ENCODE assay signal across 8 cellular contexts in genomic region chr17:7307686-7308624, GRCh38. TPM values are rescaled to one million over a fixed set of nuclear protein-coding genes. Genes with fewer than 3 reads are reported as not detected.
DNase-seq lines count a peak whose midpoint lies in the region; TF ChIP-seq lines count a peak whose summit lies in the region.

No MANE protein-coding gene starts in this region.

- peaks cover 37% of the 10 kb centered on the region for H3K4me1 Mint-ChIP-seq in activated CD4-positive, alpha-beta memory T cell treated with anti-CD3 and anti-CD28 coated beads for 36 hours (ENCODE audit: low read depth)
- H3K4me1 Mint-ChIP-seq in endothelial cell (ENCODE audit: unreplicated experiment): peaks cover 34% of the 10 kb centered on the region

- DNase-seq in Jurkat, Clone E6-1 (ENCODE audit: low read depth, low spot score): no peak
- DNase-seq in activated CD4-positive, alpha-beta memory T cell treated with anti-CD3 and anti-CD28 coated beads for 36 hours: peak; percentile 66
- DNase-seq in endothelial cell (ENCODE audit: low spot score): peak; percentile 58
- DNase-seq in midbrain (lab: John Stamatoyannopoulos, UW): peak; percentile 51
- peak in 24 of 49 donors; percentile 27 to 76 (median 52) for DNase-seq in substantia nigra (lab: John Stamatoyannopoulos, UW)
- no peak for DNase-seq in NCI-H1417 treated with DMSO at 0.1 percent for 48 hours (lab: John Stamatoyannopoulos, UW)
- no peak for DNase-seq in NCI-H345 treated with DMSO at 0.1 percent for 48 hours (lab: John Stamatoyannopoulos, UW; ENCODE audit: unreplicated experiment)

- peak; percentile 13 for TF ChIP-seq CTCF in GM12873 (IDR thresholded peaks at IDR 0.05; ENCODE audit: insufficient read depth, low read depth, low read length, missing control alignments)
- TF ChIP-seq CTCF in endothelial cell (IDR thresholded peaks at IDR 0.05; ENCODE audit: unreplicated experiment): no peak

- peaks cover 50% of the 10 kb centered on the region for H3K36me3 Mint-ChIP-seq in activated CD4-positive, alpha-beta memory T cell treated with anti-CD3 and anti-CD28 coated beads for 36 hours
- peaks cover 34% of the 10 kb centered on the region for H3K36me3 Mint-ChIP-seq in endothelial cell (ENCODE audit: low read depth, unreplicated experiment)

- peak overlapping the region; percentile 97 for H3K27ac ChIP-seq in substantia nigra (ENCODE audit: low read depth, low read length, poor library complexity, severe bottlenecking)

- POLR2A ChIA-PET in activated CD4-positive, alpha-beta memory T cell treated with anti-CD3 and anti-CD28 coated beads for 36 hours (lab: Charles Lee): interaction anchor here (0.7 to 2.4 kb wide), 8 partner anchors 13 to 379 kb away, joined by 3 to 13 read pairs (median 4); partner anchors contain the start of genes CTDNEP1, ELP5, NEURL4 and POLR2A

- H3K9me3 Mint-ChIP-seq in activated CD4-positive, alpha-beta memory T cell treated with anti-CD3 and anti-CD28 coated beads for 36 hours: no peaks in the 10 kb centered on the region
- no peaks in the 10 kb centered on the region for H3K9me3 Mint-ChIP-seq in endothelial cell (ENCODE audit: unreplicated experiment)

- peak overlapping the region; percentile 81 for H3K4me3 ChIP-seq in Jurkat, Clone E6-1 (ENCODE audit: low read length)

- CTCF ChIA-PET in activated CD4-positive, alpha-beta memory T cell treated with anti-CD3 and anti-CD28 coated beads for 36 hours (lab: Charles Lee): interaction anchor here (0.8 to 1.2 kb wide), 3 partner anchors 12 to 253 kb away, joined by 3 to 4 read pairs (median 3); partner anchors contain the start of gene SENP3

- H3K27ac Mint-ChIP-seq in activated CD4-positive, alpha-beta memory T cell treated with anti-CD3 and anti-CD28 coated beads for 36 hours: peak overlapping the region; percentile 97
- H3K27ac Mint-ChIP-seq in endothelial cell (ENCODE audit: unreplicated experiment): peak overlapping the region; percentile 92

- peaks cover 2% of the 10 kb centered on the region for H3K27me3 Mint-ChIP-seq in activated CD4-positive, alpha-beta memory T cell treated with anti-CD3 and anti-CD28 coated beads for 36 hours
- peaks cover 22% of the 10 kb centered on the region for H3K27me3 Mint-ChIP-seq in endothelial cell (ENCODE audit: unreplicated experiment)

- intact Hi-C loops in activated CD4-positive, alpha-beta memory T cell treated with anti-CD3 and anti-CD28 coated beads for 36 hours (cut with micrococcal nuclease): loop anchor here (1.0 to 5.0 kb wide), 10 partner anchors 21 to 534 kb away; partner anchors contain the start of genes ELP5, NEURL4, PHF23 and POLR2A

- H3K4me3 Mint-ChIP-seq in activated CD4-positive, alpha-beta memory T cell treated with anti-CD3 and anti-CD28 coated beads for 36 hours: peak overlapping the region; percentile 85
- peak overlapping the region; percentile 96 for H3K4me3 Mint-ChIP-seq in endothelial cell (ENCODE audit: unreplicated experiment)

RNA-seq across cellular contexts. Expression of gene EIF5A, which starts 0.5 kb away (rescaled TPM):
- polyA plus RNA-seq in Jurkat, Clone E6-1 (2012; ENCODE audit: insufficient read depth, insufficient read length): 982 TPM
- 100 to 1,000 TPM; 774 to 776 TPM for total RNA-seq in activated CD4-positive, alpha-beta memory T cell treated with anti-CD3 and anti-CD28 coated beads for 36 hours
- total RNA-seq in endothelial cell (ENCODE audit: unreplicated experiment): 362 TPM

RNA-seq across cellular contexts. Expression of gene GPS2, which starts 7.2 kb away (rescaled TPM):
- polyA plus RNA-seq in Jurkat, Clone E6-1 (2012; ENCODE audit: insufficient read depth, insufficient read length): 157 TPM
- 10 to 100 TPM; 34.9 to 38.7 TPM for total RNA-seq in activated CD4-positive, alpha-beta memory T cell treated with anti-CD3 and anti-CD28 coated beads for 36 hours
- total RNA-seq in endothelial cell (ENCODE audit: unreplicated experiment): 56.8 TPM

RNA-seq across cellular contexts. Expression of gene YBX2, which starts 13.5 kb away (rescaled TPM):
- polyA plus RNA-seq in Jurkat, Clone E6-1 (2012; ENCODE audit: insufficient read depth, insufficient read length): 34.9 TPM
- total RNA-seq in activated CD4-positive, alpha-beta memory T cell treated with anti-CD3 and anti-CD28 coated beads for 36 hours: under 1 TPM; 0.70 to 0.83 TPM
- 14.6 TPM for total RNA-seq in endothelial cell (ENCODE audit: unreplicated experiment)

RNA-seq across cellular contexts. Expression of gene NEURL4, which starts 21.2 kb away (rescaled TPM):
- polyA plus RNA-seq in Jurkat, Clone E6-1 (2012; ENCODE audit: insufficient read depth, insufficient read length): 35.2 TPM
- 10 to 100 TPM; 26.9 to 29.3 TPM for total RNA-seq in activated CD4-positive, alpha-beta memory T cell treated with anti-CD3 and anti-CD28 coated beads for 36 hours
- 55.7 TPM for total RNA-seq in endothelial cell (ENCODE audit: unreplicated experiment)

RNA-seq across cellular contexts. Expression of gene SLC2A4, which starts 26.4 kb away (rescaled TPM):
- polyA plus RNA-seq in Jurkat, Clone E6-1 (2012; ENCODE audit: insufficient read depth, insufficient read length): 0.59 TPM
- total RNA-seq in activated CD4-positive, alpha-beta memory T cell treated with anti-CD3 and anti-CD28 coated beads for 36 hours: under 1 TPM; 0.15 to 0.19 TPM
- 2.2 TPM for total RNA-seq in endothelial cell (ENCODE audit: unreplicated experiment)

Comparison
In these comparisons a context has a peak if more than half of its experiments do, and no peak if none do; other contexts are left out.
1. DNase-seq: peak in activated CD4-positive, alpha-beta memory T cell treated with anti-CD3 and anti-CD28 coated beads for 36 hours (single experiment), endothelial cell (single experiment) and midbrain (single experiment); none in Jurkat, Clone E6-1 (single experiment), NCI-H1417 treated with DMSO at 0.1 percent for 48 hours (single experiment) and NCI-H345 treated with DMSO at 0.1 percent for 48 hours (single experiment).